Comparison of ENCODE assay signal across 1 cellular context in the genomic region with DNA sequence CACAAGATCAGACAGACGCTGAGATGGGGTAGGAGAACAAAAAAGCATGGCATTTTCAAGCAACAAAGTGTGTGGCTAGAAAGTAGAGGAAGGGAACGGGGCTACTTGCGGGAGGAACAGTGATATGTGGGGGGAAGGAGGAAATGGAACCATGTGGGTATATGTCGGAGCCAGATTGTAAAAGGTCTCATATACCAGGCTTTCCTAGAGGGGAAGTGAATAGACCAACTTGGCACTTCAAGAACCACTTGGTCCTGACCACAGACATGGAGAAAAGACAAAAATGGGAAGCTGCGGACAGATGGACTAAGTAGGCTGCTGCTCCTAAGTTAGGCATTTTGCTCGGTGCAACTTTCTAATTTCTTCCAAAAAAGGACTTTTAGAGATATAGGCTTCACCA.
TF ChIP-seq lines count a peak whose summit lies in the region.

No MANE protein-coding gene starts in this region.

TF ChIP-seq in H1, 55 proteins besides CTCF, POLR2A, EP300 and RAD21 (continued from another document):
- TF ChIP-seq, protein P1, sequence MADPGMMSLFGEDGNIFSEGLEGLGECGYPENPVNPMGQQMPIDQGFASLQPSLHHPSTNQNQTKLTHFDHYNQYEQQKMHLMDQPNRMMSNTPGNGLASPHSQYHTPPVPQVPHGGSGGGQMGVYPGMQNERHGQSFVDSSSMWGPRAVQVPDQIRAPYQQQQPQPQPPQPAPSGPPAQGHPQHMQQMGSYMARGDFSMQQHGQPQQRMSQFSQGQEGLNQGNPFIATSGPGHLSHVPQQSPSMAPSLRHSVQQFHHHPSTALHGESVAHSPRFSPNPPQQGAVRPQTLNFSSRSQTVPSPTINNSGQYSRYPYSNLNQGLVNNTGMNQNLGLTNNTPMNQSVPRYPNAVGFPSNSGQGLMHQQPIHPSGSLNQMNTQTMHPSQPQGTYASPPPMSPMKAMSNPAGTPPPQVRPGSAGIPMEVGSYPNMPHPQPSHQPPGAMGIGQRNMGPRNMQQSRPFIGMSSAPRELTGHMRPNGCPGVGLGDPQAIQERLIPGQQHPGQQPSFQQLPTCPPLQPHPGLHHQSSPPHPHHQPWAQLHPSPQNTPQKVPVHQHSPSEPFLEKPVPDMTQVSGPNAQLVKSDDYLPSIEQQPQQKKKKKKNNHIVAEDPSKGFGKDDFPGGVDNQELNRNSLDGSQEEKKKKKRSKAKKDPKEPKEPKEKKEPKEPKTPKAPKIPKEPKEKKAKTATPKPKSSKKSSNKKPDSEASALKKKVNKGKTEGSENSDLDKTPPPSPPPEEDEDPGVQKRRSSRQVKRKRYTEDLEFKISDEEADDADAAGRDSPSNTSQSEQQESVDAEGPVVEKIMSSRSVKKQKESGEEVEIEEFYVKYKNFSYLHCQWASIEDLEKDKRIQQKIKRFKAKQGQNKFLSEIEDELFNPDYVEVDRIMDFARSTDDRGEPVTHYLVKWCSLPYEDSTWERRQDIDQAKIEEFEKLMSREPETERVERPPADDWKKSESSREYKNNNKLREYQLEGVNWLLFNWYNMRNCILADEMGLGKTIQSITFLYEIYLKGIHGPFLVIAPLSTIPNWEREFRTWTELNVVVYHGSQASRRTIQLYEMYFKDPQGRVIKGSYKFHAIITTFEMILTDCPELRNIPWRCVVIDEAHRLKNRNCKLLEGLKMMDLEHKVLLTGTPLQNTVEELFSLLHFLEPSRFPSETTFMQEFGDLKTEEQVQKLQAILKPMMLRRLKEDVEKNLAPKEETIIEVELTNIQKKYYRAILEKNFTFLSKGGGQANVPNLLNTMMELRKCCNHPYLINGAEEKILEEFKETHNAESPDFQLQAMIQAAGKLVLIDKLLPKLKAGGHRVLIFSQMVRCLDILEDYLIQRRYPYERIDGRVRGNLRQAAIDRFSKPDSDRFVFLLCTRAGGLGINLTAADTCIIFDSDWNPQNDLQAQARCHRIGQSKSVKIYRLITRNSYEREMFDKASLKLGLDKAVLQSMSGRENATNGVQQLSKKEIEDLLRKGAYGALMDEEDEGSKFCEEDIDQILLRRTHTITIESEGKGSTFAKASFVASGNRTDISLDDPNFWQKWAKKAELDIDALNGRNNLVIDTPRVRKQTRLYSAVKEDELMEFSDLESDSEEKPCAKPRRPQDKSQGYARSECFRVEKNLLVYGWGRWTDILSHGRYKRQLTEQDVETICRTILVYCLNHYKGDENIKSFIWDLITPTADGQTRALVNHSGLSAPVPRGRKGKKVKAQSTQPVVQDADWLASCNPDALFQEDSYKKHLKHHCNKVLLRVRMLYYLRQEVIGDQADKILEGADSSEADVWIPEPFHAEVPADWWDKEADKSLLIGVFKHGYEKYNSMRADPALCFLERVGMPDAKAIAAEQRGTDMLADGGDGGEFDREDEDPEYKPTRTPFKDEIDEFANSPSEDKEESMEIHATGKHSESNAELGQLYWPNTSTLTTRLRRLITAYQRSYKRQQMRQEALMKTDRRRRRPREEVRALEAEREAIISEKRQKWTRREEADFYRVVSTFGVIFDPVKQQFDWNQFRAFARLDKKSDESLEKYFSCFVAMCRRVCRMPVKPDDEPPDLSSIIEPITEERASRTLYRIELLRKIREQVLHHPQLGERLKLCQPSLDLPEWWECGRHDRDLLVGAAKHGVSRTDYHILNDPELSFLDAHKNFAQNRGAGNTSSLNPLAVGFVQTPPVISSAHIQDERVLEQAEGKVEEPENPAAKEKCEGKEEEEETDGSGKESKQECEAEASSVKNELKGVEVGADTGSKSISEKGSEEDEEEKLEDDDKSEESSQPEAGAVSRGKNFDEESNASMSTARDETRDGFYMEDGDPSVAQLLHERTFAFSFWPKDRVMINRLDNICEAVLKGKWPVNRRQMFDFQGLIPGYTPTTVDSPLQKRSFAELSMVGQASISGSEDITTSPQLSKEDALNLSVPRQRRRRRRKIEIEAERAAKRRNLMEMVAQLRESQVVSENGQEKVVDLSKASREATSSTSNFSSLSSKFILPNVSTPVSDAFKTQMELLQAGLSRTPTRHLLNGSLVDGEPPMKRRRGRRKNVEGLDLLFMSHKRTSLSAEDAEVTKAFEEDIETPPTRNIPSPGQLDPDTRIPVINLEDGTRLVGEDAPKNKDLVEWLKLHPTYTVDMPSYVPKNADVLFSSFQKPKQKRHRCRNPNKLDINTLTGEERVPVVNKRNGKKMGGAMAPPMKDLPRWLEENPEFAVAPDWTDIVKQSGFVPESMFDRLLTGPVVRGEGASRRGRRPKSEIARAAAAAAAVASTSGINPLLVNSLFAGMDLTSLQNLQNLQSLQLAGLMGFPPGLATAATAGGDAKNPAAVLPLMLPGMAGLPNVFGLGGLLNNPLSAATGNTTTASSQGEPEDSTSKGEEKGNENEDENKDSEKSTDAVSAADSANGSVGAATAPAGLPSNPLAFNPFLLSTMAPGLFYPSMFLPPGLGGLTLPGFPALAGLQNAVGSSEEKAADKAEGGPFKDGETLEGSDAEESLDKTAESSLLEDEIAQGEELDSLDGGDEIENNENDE (IDR thresholded peaks at IDR 0.05; ENCODE audit: insufficient replicate concordance, low read length) = no peak
- no peak for TF ChIP-seq EGR1 (IDR thresholded peaks at IDR 0.05; ENCODE audit: borderline replicate concordance, low read depth, low read length)
- no peak for TF ChIP-seq JUN (IDR thresholded peaks at IDR 0.05; ENCODE audit: low read depth, low read length)
